ENCODE assay signal across 1 cellular context in genomic region chr5:143105216-143105905, GRCh38.
TF ChIP-seq lines count a peak whose summit lies in the region.

No MANE protein-coding gene starts in this region.

TF ChIP-seq in HEK293, 187 proteins besides CTCF, POLR2A, EP300 and RAD21 (continued from another document and continues in another):
- TF ChIP-seq ZBTB10 (tag by site-specific recombination; IDR thresholded peaks at IDR 0.05) (no peak), BCL11A (tag by site-specific recombination; IDR thresholded peaks at IDR 0.05; ENCODE audit: low read depth) (no peak), ZNF426 (tag by site-specific recombination; IDR thresholded peaks at IDR 0.05) (peak; percentile 99), IKZF3 (tag by site-specific recombination; IDR thresholded peaks at IDR 0.05) (no peak), ZBTB8A (tag by site-specific recombination; IDR thresholded peaks at IDR 0.05) (peak; percentile 89), ZNF521 (tag by site-specific recombination; IDR thresholded peaks at IDR 0.05) (no peak), ZNF138 (tag by site-specific recombination; IDR thresholded peaks at IDR 0.05; ENCODE audit: borderline replicate concordance) (peak; percentile 97; the same call in 1 of the 2 replicates), PRDM1 (tag by site-specific recombination; IDR thresholded peaks at IDR 0.05) (no peak), KLF16 (tag by site-specific recombination; IDR thresholded peaks at IDR 0.05) (no peak), ZXDB (tag by site-specific recombination; IDR thresholded peaks at IDR 0.05) (peak; percentile 80; the same call in 1 of the 2 replicates), HOXD13 (CRISPR knock-in tag; IDR thresholded peaks at IDR 0.05; ENCODE audit: borderline replicate concordance) (no peak), ZNF624 (tag by site-specific recombination; IDR thresholded peaks at IDR 0.05) (no peak), ZNF629 (tag by site-specific recombination; IDR thresholded peaks at IDR 0.05) (0 out of 2 replicates have a peak, but pooled peaks have one; percentile 32), WT1 (tag by site-specific recombination; IDR thresholded peaks at IDR 0.05) (no peak), ZNF600 (tag by site-specific recombination; IDR thresholded peaks at IDR 0.05) (no peak), ZNF76 (tag by site-specific recombination; IDR thresholded peaks at IDR 0.05; ENCODE audit: borderline replicate concordance, low read depth) (no peak), KLF10 (tag by site-specific recombination; IDR thresholded peaks at IDR 0.05) (no peak), ZNF416 (tag by site-specific recombination; IDR thresholded peaks at IDR 0.05) (no peak), ZNF341 (tag by site-specific recombination; IDR thresholded peaks at IDR 0.05; ENCODE audit: low read depth) (peak; percentile 33; the same call in 1 of the 2 replicates), ZNF398 (tag by site-specific recombination; IDR thresholded peaks at IDR 0.05) (no peak), HIC1 (tag by site-specific recombination; IDR thresholded peaks at IDR 0.05) (0 out of 2 replicates have a peak, but pooled peaks have one; percentile 19), ZBTB26 (tag by site-specific recombination; optimal IDR thresholded peaks at IDR 0.05) (no peak), MYNN (tag by site-specific recombination; IDR thresholded peaks at IDR 0.05; ENCODE audit: borderline replicate concordance) (peak; percentile 18; the same call in 1 of the 2 replicates), YY1 (tag by site-specific recombination; IDR thresholded peaks at IDR 0.05) (no peak), REST (tag by site-specific recombination; IDR thresholded peaks at IDR 0.05) (peak; percentile 86), KLF7 (tag by site-specific recombination; IDR thresholded peaks at IDR 0.05; ENCODE audit: borderline replicate concordance) (peak; percentile 66; the same call in 1 of the 2 replicates), ZNF704 (tag by site-specific recombination; IDR thresholded peaks at IDR 0.05) (no peak), ZNF623 (tag by site-specific recombination; IDR thresholded peaks at IDR 0.05) (peak; percentile 86), ZNF423 (tag by site-specific recombination; IDR thresholded peaks at IDR 0.05) (no peak), ZNF239 (tag by site-specific recombination; IDR thresholded peaks at IDR 0.05) (no peak), ZNF280C (tag by site-specific recombination; IDR thresholded peaks at IDR 0.05) (no peak), ZNF785 (tag by site-specific recombination; IDR thresholded peaks at IDR 0.05) (no peak), ZNF654 (tag by site-specific recombination; IDR thresholded peaks at IDR 0.05; ENCODE audit: low read depth) (peak; percentile 49), PRDM10 (tag by site-specific recombination; IDR thresholded peaks at IDR 0.05) (no peak), ZNF830 (tag by site-specific recombination; IDR thresholded peaks at IDR 0.05; ENCODE audit: low read depth) (no peak), ZNF701 (tag by site-specific recombination; IDR thresholded peaks at IDR 0.05) (no peak), SP7 (tag by site-specific recombination; IDR thresholded peaks at IDR 0.05) (no peak), ZNF747 (tag by site-specific recombination; IDR thresholded peaks at IDR 0.05) (no peak), ZFP69B (tag by site-specific recombination; IDR thresholded peaks at IDR 0.05) (no peak), ZNF394 (tag by site-specific recombination; IDR thresholded peaks at IDR 0.05; ENCODE audit: borderline replicate concordance) (peak; percentile 98), ZNF211 (tag by site-specific recombination; IDR thresholded peaks at IDR 0.05; ENCODE audit: low read depth) (peak; percentile 31; the same call in 1 of the 2 replicates), ZNF214 (tag by site-specific recombination; IDR thresholded peaks at IDR 0.05; ENCODE audit: borderline replicate concordance) (peak; percentile 26; the same call in 1 of the 2 replicates)
